In genomic region chr19:13152854-13153626, GRCh38 we compare ENCODE assay signal across 8 cellular contexts. TPM values are rescaled to one million over a fixed set of nuclear protein-coding genes. Genes with fewer than 3 reads are reported as not detected.
A peak's percentile ranks its signal among the peaks of the same experiment; 100 is the strongest.
DNase-seq lines count a peak whose midpoint lies in the region; ATAC-seq and TF ChIP-seq lines count a peak whose summit lies in the region.

No MANE protein-coding gene starts in this region.

- ATAC-seq in foreskin keratinocyte, result peak; percentile 9

- no peaks in the 10 kb centered on the region for H3K36me3 ChIP-seq in neuron (ENCODE audit: insufficient read depth, low read length)

- H3K9me3 ChIP-seq in neuron (ENCODE audit: low read length), result no peaks in the 10 kb centered on the region

- peak; percentile 100 for TF ChIP-seq POLR2A in NB4 (IDR thresholded peaks at IDR 0.05; ENCODE audit: extremely low read depth, insufficient read length)

- no peak overlapping the region for H2AFZ ChIP-seq in neuron (ENCODE audit: low read depth, low read length)

- peaks cover 7% of the 10 kb centered on the region for H3K4me1 ChIP-seq in foreskin keratinocyte
- H3K4me1 ChIP-seq in neuron (ENCODE audit: insufficient read depth, low read length), result peaks cover 28% of the 10 kb centered on the region

- DNase-seq in DMS 273 treated with DMSO at 0.1 percent for 48 hours (lab: John Stamatoyannopoulos, UW) (peak; percentile 66), H4 (ENCODE audit: low spot score) (peak; percentile 95), NB4 (ENCODE audit: low read depth) (peak; percentile 94), SK-MEL-5 (ENCODE audit: low read depth, low spot score) (peak; percentile 94), foreskin keratinocyte (peak in 1 of 2 donors; percentile 88), stromal cell of bone marrow (ENCODE audit: low read depth) (peak; percentile 91)
- peak; percentile 95 for DNase-seq in activated naive CD4-positive, alpha-beta T cell treated with Interleukin-2 at 50 U/mL for 16 hours

- H3K27ac ChIP-seq in foreskin keratinocyte, result peak overlapping the region; percentile 85

- no peaks in the 10 kb centered on the region for H3K27me3 ChIP-seq in foreskin keratinocyte
- no peaks in the 10 kb centered on the region for H3K27me3 ChIP-seq in neuron (ENCODE audit: insufficient read depth, low read length)

- in situ Hi-C loops in SK-MEL-5 (cut with HindIII; ENCODE audit: low pct_unique_long_range_greater_than_20kb, low sequenced_read_pairs), result no loop called here

- TF ChIP-seq CTCF in NB4 (IDR thresholded peaks at IDR 0.05; ENCODE audit: low read depth, low read length) (no peak), foreskin keratinocyte (conservative IDR thresholded peaks at IDR 0.05) (peak; percentile 33)

- H3K4me3 ChIP-seq in NB4 (ENCODE audit: low read depth, low read length) (peak overlapping the region; percentile 99), neuron (ENCODE audit: low read length) (peak overlapping the region; percentile 82)

RNA-seq across cellular contexts. Expression of gene IER2, which starts 2.8 kb away (rescaled TPM):
- 6.4 and 14.6 TPM in 2 replicates for total RNA-seq in H4 (2014; rRNA removed; shearing (Covaris generic))
- 7.8 and 8.5 TPM in 2 replicates for total RNA-seq in SK-MEL-5 (2014; rRNA removed; shearing (Covaris generic))
- 103 TPM in 2 replicates for polyA plus RNA-seq in SK-MEL-5 (2015; cell fraction: cytosol; rRNA removed)
- polyA plus RNA-seq in SK-MEL-5 (2015; cell fraction: nucleus; rRNA removed), result 74.0 and 74.1 TPM in 2 replicates
- 48.2 and 51.8 TPM in 2 replicates for total RNA-seq in foreskin keratinocyte
- 72.2 and 90.4 TPM in 2 replicates for polyA plus RNA-seq in foreskin keratinocyte

RNA-seq across cellular contexts. Expression of gene STX10, which starts 2.9 kb away (rescaled TPM):
- 68.5 and 94.4 TPM in 2 replicates for total RNA-seq in H4 (2014; rRNA removed; shearing (Covaris generic))
- 22.0 and 26.1 TPM in 2 replicates for total RNA-seq in SK-MEL-5 (2014; rRNA removed; shearing (Covaris generic))
- polyA plus RNA-seq in SK-MEL-5 (2015; cell fraction: cytosol; rRNA removed), result 33.8 and 39.2 TPM in 2 replicates
- polyA plus RNA-seq in SK-MEL-5 (2015; cell fraction: nucleus; rRNA removed), result 196 and 223 TPM in 2 replicates
- 66.7 and 69.4 TPM in 2 replicates for total RNA-seq in foreskin keratinocyte
- 95.3 and 97.5 TPM in 2 replicates for polyA plus RNA-seq in foreskin keratinocyte

RNA-seq across cellular contexts. Expression of gene NACC1, which starts 35.0 kb away (rescaled TPM):
- total RNA-seq in H4 (2014; rRNA removed; shearing (Covaris generic)), result 46.2 and 55.0 TPM in 2 replicates
- total RNA-seq in SK-MEL-5 (2014; rRNA removed; shearing (Covaris generic)), result 38.9 and 44.2 TPM in 2 replicates
- 80.6 and 131 TPM in 2 replicates for polyA plus RNA-seq in SK-MEL-5 (2015; cell fraction: cytosol; rRNA removed)
- polyA plus RNA-seq in SK-MEL-5 (2015; cell fraction: nucleus; rRNA removed), result 20.1 and 24.8 TPM in 2 replicates
- total RNA-seq in foreskin keratinocyte, result 71.7 and 72.6 TPM in 2 replicates
- polyA plus RNA-seq in foreskin keratinocyte, result 32.9 and 36.7 TPM in 2 replicates

RNA-seq across cellular contexts. Expression of gene TRMT1, which starts 36.5 kb away (rescaled TPM):
- 22.5 and 35.1 TPM in 2 replicates for total RNA-seq in H4 (2014; rRNA removed; shearing (Covaris generic))
- 32.9 and 36.8 TPM in 2 replicates for total RNA-seq in SK-MEL-5 (2014; rRNA removed; shearing (Covaris generic))
- 44.7 and 45.1 TPM in 2 replicates for polyA plus RNA-seq in SK-MEL-5 (2015; cell fraction: cytosol; rRNA removed)
- polyA plus RNA-seq in SK-MEL-5 (2015; cell fraction: nucleus; rRNA removed), result 503 and 597 TPM in 2 replicates
- total RNA-seq in foreskin keratinocyte, result 35.7 and 37.7 TPM in 2 replicates
- 43.4 and 44.8 TPM in 2 replicates for polyA plus RNA-seq in foreskin keratinocyte

RNA-seq across cellular contexts. Expression of gene LYL1, which starts 50.4 kb away (rescaled TPM):
- total RNA-seq in H4 (2014; rRNA removed; shearing (Covaris generic)), result not detected in 2 replicates
- not detected in 2 replicates for total RNA-seq in SK-MEL-5 (2014; rRNA removed; shearing (Covaris generic))
- polyA plus RNA-seq in SK-MEL-5 (2015; cell fraction: cytosol; rRNA removed), result 0.21 TPM in 1 of 2 replicates, not detected in the other
- polyA plus RNA-seq in SK-MEL-5 (2015; cell fraction: nucleus; rRNA removed), result not detected in 2 replicates
- 1.9 and 2.1 TPM in 2 replicates for total RNA-seq in foreskin keratinocyte
- 1.6 and 2.7 TPM in 2 replicates for polyA plus RNA-seq in foreskin keratinocyte
